ENCODE assay signal across 35 cellular contexts in genomic region chr1:43140010-43140409, GRCh38. TPM values are rescaled to one million over a fixed set of nuclear protein-coding genes. Genes with fewer than 3 reads are reported as not detected.
"Had no signal": no experiment of that assay in that cellular context is flagged by ENCODE, and none has a peak within 500 bp of the region (broad histone marks: within the 10 kb centered on the region; RNA-seq: fewer than 3 reads in every experiment).

No MANE protein-coding gene starts in this region.

- H3K4me1 ChIP-seq: ascending aorta, body of pancreas, breast epithelium had no signal

- H3K36me3 ChIP-seq: adrenal gland, ascending aorta, brain microvascular endothelial cell, breast epithelium, cardiac muscle cell had no signal

- H3K27me3 ChIP-seq: adrenal gland, ascending aorta, body of pancreas, brain microvascular endothelial cell, breast epithelium, cardiac muscle cell had no signal

- DNase-seq: activated effector memory CD4-positive, alpha-beta T cell treated with anti-CD3 and anti-CD28 coated beads, Interleukin-2, amount 50 U/mL, for 16 hours; activated effector memory CD4-positive, alpha-beta T cell treated with Interleukin-2 at 50 U/mL for 16 hours; activated gamma-delta T cell; activated gamma-delta T cell treated with Interleukin-2 at 50 U/mL for 16 hours; activated naive CD4-positive, alpha-beta T cell; activated naive CD4-positive, alpha-beta T cell treated with anti-CD3 and anti-CD28 coated beads for 36 hours; activated naive CD4-positive, alpha-beta T cell treated with anti-CD3 and anti-CD28 coated beads, Interleukin-2, amount 10 ng/mL, durations not matched to agents 7 days and 5 days; activated naive CD4-positive, alpha-beta T cell treated with anti-CD3 and anti-CD28 coated beads, Interleukin-2, amount 50 U/mL, for 16 hours; activated naive CD4-positive, alpha-beta T cell treated with Interleukin-2 at 50 U/mL for 16 hours; activated naive CD8-positive, alpha-beta T cell treated with anti-CD3 and anti-CD28 coated beads for 36 hours; activated naive CD8-positive, alpha-beta T cell treated with anti-CD3 and anti-CD28 coated beads, Interleukin-2, amount 10 ng/mL, durations not matched to agents 7 days and 5 days; activated naive CD8-positive, alpha-beta T cell treated with anti-CD3 and anti-CD28 coated beads, Interleukin-2, amount 50 U/mL, for 24 hours; activated T-cell treated with anti-CD3 and anti-CD28 coated beads, Interleukin-2, amount 50 U/mL, for 1 hour; activated T-cell treated with anti-CD3 and anti-CD28 coated beads, Interleukin-2, amount 50 U/mL, for 24 hours; activated T-cell treated with anti-CD3 and anti-CD28 coated beads, Interleukin-2, amount 50 U/mL, for 4 hours; activated T-cell treated with anti-CD3 and anti-CD28 coated beads, Interleukin-2, amount 50 U/mL, for 48 hours; activated T-cell treated with anti-CD3 and anti-CD28 coated beads, Interleukin-2, amount 50 U/mL, for 72 hours; adrenal gland; amniotic stem cell; amygdala; anterior cingulate cortex; aorta; body of pancreas; brain microvascular endothelial cell; caudate nucleus; central memory CD4-positive, alpha-beta T cell; cerebellar nuclear complex had no signal

- H3K4me3 ChIP-seq: adrenal gland, ascending aorta, body of pancreas, breast epithelium, cardiac muscle cell had no signal

- ATAC-seq: activated naive CD4-positive, alpha-beta T cell treated with anti-CD3 and anti-CD28 coated beads, Interleukin-2, amount 50 U/mL, for 72 hours; activated naive CD8-positive, alpha-beta T cell treated with anti-CD3 and anti-CD28 coated beads, Interleukin-2, amount 50 U/mL, for 24 hours; activated T-cell treated with anti-CD3 and anti-CD28 coated beads, Interleukin-2, amount 50 U/mL, for 4 hours; activated T-cell treated with anti-CD3 and anti-CD28 coated beads, Interleukin-2, amount 50 U/mL, for 72 hours; activated T-helper 17 cell treated with anti-CD3 and anti-CD28 coated beads, Interleukin-2, amount 50 U/mL, for 72 hours; body of pancreas had no signal

- FAIRE-seq: astrocyte, bronchial epithelial cell had no signal

- H3K27ac ChIP-seq: adrenal gland, ascending aorta, body of pancreas, brain microvascular endothelial cell, breast epithelium, cardiac muscle cell had no signal

- H3K9me3 ChIP-seq: ascending aorta, body of pancreas, breast epithelium had no signal

RNA-seq across cellular contexts. Expression of gene CFAP57, which starts 32.1 kb away (rescaled TPM):
- total RNA-seq: activated naive CD8-positive, alpha-beta T cell treated with anti-CD3 and anti-CD28 coated beads, Interleukin-2, amount 10 ng/mL, durations not matched to agents 7 days and 5 days; activated T-helper 1 cell treated with anti-CD3 and anti-CD28 coated beads, Interleukin-12 subunit alpha, Interleukin-12 subunit beta, Interleukin-2, Interleukin-4 antibody, amounts not matched to agents 30 ng/mL and 10 ng/mL and 1 ng/mL, durations not matched to agents 14 hours and 24 hours and 36 hours; ascending aorta; bronchial epithelial cell; cardiac muscle cell had no signal
